In the genomic region with DNA sequence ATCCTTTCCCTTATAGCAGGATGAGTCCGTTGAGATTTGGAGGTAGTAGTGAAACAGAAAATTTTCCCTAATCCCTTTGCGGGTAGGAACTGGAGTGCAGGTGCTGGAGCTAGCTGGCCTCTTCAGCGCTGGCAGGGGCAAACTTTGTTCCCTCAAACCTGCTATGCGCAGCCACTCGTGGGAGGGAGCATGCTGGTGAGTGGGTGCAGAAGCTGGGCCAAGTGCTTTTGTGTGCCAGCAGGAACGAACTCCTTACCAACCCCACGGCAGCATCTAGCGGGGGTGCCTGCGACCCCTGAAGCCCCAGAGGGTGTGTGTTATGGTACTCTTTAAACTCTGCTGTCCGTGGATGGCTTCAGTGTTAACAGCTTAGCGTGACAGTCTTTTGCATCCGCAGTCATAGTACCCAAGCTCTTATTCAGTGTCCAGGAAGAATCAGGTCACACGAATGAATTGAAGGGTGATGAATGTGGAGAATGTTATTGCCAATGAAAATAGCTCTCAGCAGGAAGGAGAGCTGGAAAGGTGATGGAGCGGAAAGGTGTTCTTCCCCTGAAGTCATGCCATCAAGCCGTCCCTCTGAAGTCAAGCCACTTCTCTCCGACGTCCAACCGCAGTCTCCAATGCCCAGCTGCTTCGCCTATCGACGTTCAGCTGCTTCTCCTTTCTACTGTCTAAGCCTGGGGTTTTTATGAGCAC, we compare ENCODE assay signal across 21 cellular contexts.
"Had no signal": no experiment of that assay in that cellular context is flagged by ENCODE, and none has a peak within 500 bp of the region (broad histone marks: within the 10 kb centered on the region; RNA-seq: fewer than 3 reads in every experiment).

No MANE protein-coding gene starts in this region.

- ATAC-seq: foreskin keratinocyte; left colon; left ventricle myocardium superior; natural killer cell treated with Interleukin-12 subunit alpha and Interleukin-12 subunit beta and Interleukin-15 and Interleukin-18, amount 100 ng/mL, for 72 hours; right lobe of liver; stimulated activated naive B cell treated with anti-CD40 and anti-IgM and Interleukin-4, amounts not matched to agents 10 μg/mL and 1 μg/mL and 100 μg/mL, for 72 hours; stimulated activated naive CD8-positive, alpha-beta T cell treated with anti-CD3 and anti-CD28 coated beads, Interleukin-15, amount 100 ng/mL, for 72 hours had no signal

- H3K4me3 ChIP-seq: coronary artery, lung, prostate gland, right lobe of liver, testis, tibial nerve had no signal

- DNase-seq: effector CD4-positive, alpha-beta T cell; endodermal cell; erythroblast; foreskin keratinocyte; immature natural killer cell; left colon; left ventricle myocardium superior; mesenchymal stem cell; midbrain; right lobe of liver; stimulated activated CD4-positive, alpha-beta T cell treated with anti-CD3 and anti-CD28 coated beads, Interleukin-2, amount 100 ng/mL, for 24 hours; stimulated activated CD4-positive, alpha-beta T cell treated with anti-CD3 and anti-CD28 coated beads, Interleukin-4, amount 100 ng/mL, for 4 hours; stimulated activated naive B cell treated with anti-CD40 and anti-IgM and Interleukin-4, amounts not matched to agents 10 μg/mL and 1 μg/mL and 100 μg/mL, for 72 hours; stimulated activated naive CD8-positive, alpha-beta T cell treated with anti-CD3 and anti-CD28 coated beads, Interleukin-15, amount 100 ng/mL, for 72 hours; testis had no signal

- H2AFZ ChIP-seq: parathyroid adenoma had no signal

- H3K4me1 Mint-ChIP-seq: immature natural killer cell; stimulated activated naive B cell treated with anti-CD40 and anti-IgM and Interleukin-4, amounts not matched to agents 10 μg/mL and 1 μg/mL and 100 μg/mL, for 72 hours; stimulated activated naive CD8-positive, alpha-beta T cell treated with anti-CD3 and anti-CD28 coated beads, Interleukin-15, amount 100 ng/mL, for 72 hours had no signal

- H3K4me1 ChIP-seq: foreskin keratinocyte, parathyroid adenoma, prostate gland, right lobe of liver, testis, tibial nerve had no signal

- H3K27ac ChIP-seq: coronary artery, foreskin keratinocyte, parathyroid adenoma, prostate gland, right lobe of liver, testis, tibial nerve had no signal

- H3K36me3 Mint-ChIP-seq: immature natural killer cell; natural killer cell treated with Interleukin-12 subunit alpha and Interleukin-12 subunit beta and Interleukin-15 and Interleukin-18, amount 100 ng/mL, for 72 hours; stimulated activated naive B cell treated with anti-CD40 and anti-IgM and Interleukin-4, amounts not matched to agents 10 μg/mL and 1 μg/mL and 100 μg/mL, for 72 hours had no signal

- H3K27ac Mint-ChIP-seq: endodermal cell; immature natural killer cell; natural killer cell treated with Interleukin-12 subunit alpha and Interleukin-12 subunit beta and Interleukin-15 and Interleukin-18, amount 100 ng/mL, for 72 hours; stimulated activated naive B cell treated with anti-CD40 and anti-IgM and Interleukin-4, amounts not matched to agents 10 μg/mL and 1 μg/mL and 100 μg/mL, for 72 hours; stimulated activated naive CD8-positive, alpha-beta T cell treated with anti-CD3 and anti-CD28 coated beads, Interleukin-15, amount 100 ng/mL, for 72 hours had no signal

- H3K4me3 Mint-ChIP-seq: endodermal cell; immature natural killer cell; natural killer cell treated with Interleukin-12 subunit alpha and Interleukin-12 subunit beta and Interleukin-15 and Interleukin-18, amount 100 ng/mL, for 72 hours; stimulated activated naive B cell treated with anti-CD40 and anti-IgM and Interleukin-4, amounts not matched to agents 10 μg/mL and 1 μg/mL and 100 μg/mL, for 72 hours; stimulated activated naive CD8-positive, alpha-beta T cell treated with anti-CD3 and anti-CD28 coated beads, Interleukin-15, amount 100 ng/mL, for 72 hours had no signal

- H3K36me3 ChIP-seq: prostate gland, right lobe of liver, tibial nerve had no signal

- H3K9me3 ChIP-seq: prostate gland, right lobe of liver, testis, tibial nerve had no signal

- H3K9me3 Mint-ChIP-seq: endodermal cell; stimulated activated naive CD8-positive, alpha-beta T cell treated with anti-CD3 and anti-CD28 coated beads, Interleukin-15, amount 100 ng/mL, for 72 hours had no signal

- H3K27me3 ChIP-seq: foreskin keratinocyte, right lobe of liver, testis, tibial nerve had no signal

- H3K27me3 Mint-ChIP-seq: natural killer cell treated with Interleukin-12 subunit alpha and Interleukin-12 subunit beta and Interleukin-15 and Interleukin-18, amount 100 ng/mL, for 72 hours; stimulated activated naive B cell treated with anti-CD40 and anti-IgM and Interleukin-4, amounts not matched to agents 10 μg/mL and 1 μg/mL and 100 μg/mL, for 72 hours; stimulated activated naive CD8-positive, alpha-beta T cell treated with anti-CD3 and anti-CD28 coated beads, Interleukin-15, amount 100 ng/mL, for 72 hours had no signal

- H3K79me2 ChIP-seq: parathyroid adenoma had no signal

- H3K9ac ChIP-seq: parathyroid adenoma had no signal
